Comparison of ENCODE assay signal across 11 cellular contexts in genomic region chr3:187773963-187774789, GRCh38. TPM values are rescaled to one million over a fixed set of nuclear protein-coding genes. Genes with fewer than 3 reads are reported as not detected.
DNase-seq lines count a peak whose midpoint lies in the region; ATAC-seq and TF ChIP-seq lines count a peak whose summit lies in the region.
"Had no signal": no experiment of that assay in that cellular context is flagged by ENCODE, and none has a peak within 500 bp of the region (broad histone marks: within the 10 kb centered on the region; RNA-seq: fewer than 3 reads in every experiment).

No MANE protein-coding gene starts in this region.

- no peak for TF ChIP-seq CTCF in CD8-positive, alpha-beta T cell (IDR thresholded peaks at IDR 0.05)
- no peak for TF ChIP-seq CTCF in lower leg skin (IDR thresholded peaks at IDR 0.05)

- no peaks in the 10 kb centered on the region for H3K27me3 ChIP-seq in CD8-positive, alpha-beta T cell (ENCODE audit: insufficient read depth, low read length)

- no peak overlapping the region for H3K4me3 Mint-ChIP-seq in CD8-positive, alpha-beta T cell
- H3K4me3 Mint-ChIP-seq: CD4-positive, CD25-positive, alpha-beta regulatory T cell had no signal

- H3K36me3 ChIP-seq in CD8-positive, alpha-beta T cell (ENCODE audit: insufficient read depth, low read length): no peaks in the 10 kb centered on the region

- no peaks in the 10 kb centered on the region for H3K9me3 Mint-ChIP-seq in CD8-positive, alpha-beta T cell

- POLR2A ChIA-PET in CD8-positive, alpha-beta T cell (lab: Charles Lee): no interaction called here

- peak; percentile 15 for ATAC-seq in GM21367 (IDR thresholded peaks at IDR 0.05; ENCODE audit: unreplicated experiment)
- ATAC-seq in esophagus mucosa: peak; percentile 76
- no peak for ATAC-seq in CD8-positive, alpha-beta T cell

- WGBS in lower leg skin, 2 donors: 49 to 60% methylated on average over 11 of the region's 11 CpGs

- H3K4me1 Mint-ChIP-seq in CD8-positive, alpha-beta T cell (ENCODE audit: low read depth): peaks cover 32% of the 10 kb centered on the region

- DNase-seq in AML-193 (lab: John Stamatoyannopoulos, UW) (peak; percentile 87 to 90), NAMALWA (ENCODE audit: low spot score) (peak; percentile 67), lower leg skin (ENCODE audit: low spot score in 2 of 2) (no peak), iPS-NIHi11 (ENCODE audit: low spot score) (no peak)
- no peak for DNase-seq in CD8-positive, alpha-beta T cell
- no peak for DNase-seq in activated CD4-positive, CD25-positive, alpha-beta regulatory T cell (lab: John Stamatoyannopoulos, UW)
- DNase-seq: CD4-positive, CD25-positive, alpha-beta regulatory T cell; NCI-H510A; stimulated activated CD4-positive, alpha-beta T cell treated with anti-CD3 and anti-CD28 coated beads, Interleukin-4, amount 100 ng/mL, for 24 hours had no signal

- H3K27ac Mint-ChIP-seq in CD8-positive, alpha-beta T cell: no peak overlapping the region
- H3K27ac Mint-ChIP-seq: CD4-positive, CD25-positive, alpha-beta regulatory T cell had no signal

- peaks cover 26% of the 10 kb centered on the region for H3K4me1 ChIP-seq in CD8-positive, alpha-beta T cell (ENCODE audit: insufficient read depth, low read length)

- H3K36me3 Mint-ChIP-seq in CD8-positive, alpha-beta T cell: no peaks in the 10 kb centered on the region
- H3K36me3 Mint-ChIP-seq: CD4-positive, CD25-positive, alpha-beta regulatory T cell had no signal

- no peaks in the 10 kb centered on the region for H3K9me3 ChIP-seq in CD8-positive, alpha-beta T cell (ENCODE audit: low read length)

- CTCF ChIA-PET in CD8-positive, alpha-beta T cell (lab: Charles Lee): no interaction called here

- intact Hi-C loops in CD8-positive, alpha-beta T cell (cut with DNase I, micrococcal nuclease): no loop called here
- intact Hi-C loops in lower leg skin (cut with DNase I; ENCODE audit: low total_unique reads): no loop called here

- no peak overlapping the region for H3K4me3 ChIP-seq in CD8-positive, alpha-beta T cell (ENCODE audit: low read depth, low read length)
- H3K4me3 ChIP-seq in lower leg skin (ENCODE audit: low read depth, poor library complexity, severe bottlenecking): no peak overlapping the region

- no peak overlapping the region for H3K27ac ChIP-seq in CD8-positive, alpha-beta T cell (ENCODE audit: low read depth, low read length)

- no peaks in the 10 kb centered on the region for H3K27me3 Mint-ChIP-seq in CD8-positive, alpha-beta T cell (ENCODE audit: low read depth)
- H3K27me3 Mint-ChIP-seq: CD4-positive, CD25-positive, alpha-beta regulatory T cell had no signal

- TF ChIP-seq POLR2A in lower leg skin (IDR thresholded peaks at IDR 0.05): no peak

RNA-seq across cellular contexts. Expression of gene BCL6, which starts 28.9 kb away (rescaled TPM):
- total RNA-seq in esophagus mucosa: 40.1 TPM
- total RNA-seq in CD8-positive, alpha-beta T cell: 10 to 100 TPM; 89.2 to 93.1 TPM
- total RNA-seq in lower leg skin: 100 to 1,000 TPM; 193 to 441 (median 282) TPM

Comparison
In these comparisons a context has a peak if more than half of its experiments do, and no peak if none do; other contexts are left out.
1. DNase-seq: peak in AML-193 (2 of 2) and NAMALWA (single experiment); none in CD8-positive, alpha-beta T cell (0 of 7), lower leg skin (0 of 2), iPS-NIHi11 (single experiment) and activated CD4-positive, CD25-positive, alpha-beta regulatory T cell (0 of 4).